Comparison of ENCODE assay signal across 7 cellular contexts in genomic region chr19:2678948-2679347, GRCh38. TPM values are rescaled to one million over a fixed set of nuclear protein-coding genes. Genes with fewer than 3 reads are reported as not detected.
DNase-seq lines count a peak whose midpoint lies in the region; ATAC-seq and TF ChIP-seq lines count a peak whose summit lies in the region.
"Not testable (repeated sequence)": the region's sequence is repeated elsewhere in the genome, so short reads cannot be mapped to it uniquely, and the experiment has no call there.
"Had no signal": no experiment of that assay in that cellular context is flagged by ENCODE, and none has a peak within 500 bp of the region (broad histone marks: within the 10 kb centered on the region; RNA-seq: fewer than 3 reads in every experiment).

No MANE protein-coding gene starts in this region.

- H3K4me1 Mint-ChIP-seq in activated B cell treated with CpG ODN at 0.5 μM for 24 hours (peaks cover 78% of the 10 kb centered on the region), naive B cell (peaks cover 60 to 80% (median 61%) of the 10 kb centered on the region in 3 donors)
- not testable (repeated sequence) for H3K4me1 Mint-ChIP-seq in endothelial cell (ENCODE audit: unreplicated experiment)
- H3K4me1 Mint-ChIP-seq in stimulated activated memory B cell treated with anti-CD40 and anti-IgM and Interleukin-4, amounts not matched to agents 10 μg/mL and 1 μg/mL and 100 μg/mL, for 72 hours = peaks cover 76% of the 10 kb centered on the region

- TF ChIP-seq CTCF in activated B cell treated with CpG ODN at 0.5 μM for 24 hours (IDR thresholded peaks at IDR 0.05); endothelial cell (IDR thresholded peaks at IDR 0.05; ENCODE audit: unreplicated experiment); neutrophil (IDR thresholded peaks at IDR 0.05): not testable (repeated sequence)

- peaks cover 37 to 73% (median 52%) of the 10 kb centered on the region in 10 experiments for H3K4me1 ChIP-seq in BLaER1 treated with 17β-estradiol and CSF1 and Interleukin-3, amounts not matched to agents 10 nM and 100 nM
- peaks cover 26 to 50% of the 10 kb centered on the region in 2 experiments for H3K4me1 ChIP-seq in neutrophil (ENCODE audit: control insufficient read depth in 1 of 2, insufficient read depth in 1 of 2, low read depth in 1 of 2, low read length in 1 of 2)

- peak overlapping the region; percentile 96 for H3K27ac Mint-ChIP-seq in activated B cell treated with CpG ODN at 0.5 μM for 24 hours
- not testable (repeated sequence) for H3K27ac Mint-ChIP-seq in endothelial cell (ENCODE audit: unreplicated experiment)
- peak overlapping the region; percentile 98 to 100 (median 99) for H3K27ac Mint-ChIP-seq in naive B cell
- H3K27ac Mint-ChIP-seq in stimulated activated memory B cell treated with anti-CD40 and anti-IgM and Interleukin-4, amounts not matched to agents 10 μg/mL and 1 μg/mL and 100 μg/mL, for 72 hours = peak overlapping the region; percentile 99

- not testable (repeated sequence) for H3K4me3 ChIP-seq in BLaER1 treated with 17β-estradiol and CSF1 and Interleukin-3, amounts not matched to agents 10 nM and 100 nM; neutrophil (ENCODE audit: low read depth in 1 of 2, low read length in 1 of 2)

- ATAC-seq in activated B cell treated with CpG ODN at 0.5 μM for 24 hours (ENCODE audit: low read depth); naive B cell (ENCODE audit: low read depth in 2 of 2); stimulated activated memory B cell treated with anti-CD40 and anti-IgM and Interleukin-4, amounts not matched to agents 10 μg/mL and 1 μg/mL and 100 μg/mL, for 72 hours: not testable (repeated sequence)

- peaks cover 0 to 24% (median 10%) of the 10 kb centered on the region in 11 experiments; a peak in 13 of 22 replicates for H3K9me3 ChIP-seq in BLaER1 treated with 17β-estradiol and CSF1 and Interleukin-3, amounts not matched to agents 10 nM and 100 nM (replicated peaks in 1 of 11)
- not testable (repeated sequence) for H3K9me3 ChIP-seq in neutrophil

- H3K36me3 ChIP-seq in BLaER1 treated with 17β-estradiol and CSF1 and Interleukin-3, amounts not matched to agents 10 nM and 100 nM = peaks cover 0 to 60% (median 40%) of the 10 kb centered on the region in 11 experiments; a peak in 16 of 22 replicates
- not testable (repeated sequence) for H3K36me3 ChIP-seq in neutrophil

- not testable (repeated sequence) for H3K27me3 Mint-ChIP-seq in activated B cell treated with CpG ODN at 0.5 μM for 24 hours; endothelial cell (ENCODE audit: unreplicated experiment); naive B cell; stimulated activated memory B cell treated with anti-CD40 and anti-IgM and Interleukin-4, amounts not matched to agents 10 μg/mL and 1 μg/mL and 100 μg/mL, for 72 hours

- peaks cover 11% of the 10 kb centered on the region for H3K9me3 Mint-ChIP-seq in activated B cell treated with CpG ODN at 0.5 μM for 24 hours
- not testable (repeated sequence) for H3K9me3 Mint-ChIP-seq in endothelial cell (ENCODE audit: unreplicated experiment)
- peaks cover 0 to 21% (median 18%) of the 10 kb centered on the region in 7 donors for H3K9me3 Mint-ChIP-seq in naive B cell
- peaks cover 11% of the 10 kb centered on the region for H3K9me3 Mint-ChIP-seq in stimulated activated memory B cell treated with anti-CD40 and anti-IgM and Interleukin-4, amounts not matched to agents 10 μg/mL and 1 μg/mL and 100 μg/mL, for 72 hours

- POLR2A ChIA-PET in activated B cell treated with CpG ODN at 0.5 μM for 24 hours (lab: Charles Lee) = interaction anchor here (0.8 to 10.6 kb wide), 3 partner anchors 22 to 61 kb away, joined by 3 to 176 read pairs (median 3); partner anchors contain the start of genes GNG7 and SLC39A3

- H3K4me2 ChIP-seq in BLaER1 treated with 17β-estradiol and CSF1 and Interleukin-3, amounts not matched to agents 10 nM and 100 nM = peak overlapping the region in 8 of 11 experiments; percentile 27 to 72 (median 47); a peak in 12 of 22 replicates

- CTCF ChIA-PET in activated B cell treated with CpG ODN at 0.5 μM for 24 hours (lab: Charles Lee) = not testable (repeated sequence)

- H3K9ac ChIP-seq in BLaER1 treated with 17β-estradiol and CSF1 and Interleukin-3, amounts not matched to agents 10 nM and 100 nM = not testable (repeated sequence)

- H4K20me1 ChIP-seq in BLaER1 treated with 17β-estradiol and CSF1 and Interleukin-3, amounts not matched to agents 10 nM and 100 nM = peaks cover 0 to 40% (median 0%) of the 10 kb centered on the region in 11 experiments; a peak in 4 of 22 replicates

- not testable (repeated sequence) for DNase-seq in activated B cell treated with CpG ODN at 0.5 μM for 24 hours; endothelial cell (ENCODE audit: low spot score); naive B cell

- not testable (repeated sequence) for H3K27me3 ChIP-seq in BLaER1 treated with 17β-estradiol and CSF1 and Interleukin-3, amounts not matched to agents 10 nM and 100 nM; neutrophil

- peak overlapping the region in 1 of 11 experiments; percentile 38; a peak in 1 of 22 replicates for H3K27ac ChIP-seq in BLaER1 treated with 17β-estradiol and CSF1 and Interleukin-3, amounts not matched to agents 10 nM and 100 nM
- H3K27ac ChIP-seq in neutrophil = peak overlapping the region; percentile 89

- H3K4me3 Mint-ChIP-seq in activated B cell treated with CpG ODN at 0.5 μM for 24 hours (peak overlapping the region; percentile 62), endothelial cell (ENCODE audit: unreplicated experiment) (peak overlapping the region; percentile 34), naive B cell (peak overlapping the region; percentile 24 to 84 (median 64))
- not testable (repeated sequence) for H3K4me3 Mint-ChIP-seq in stimulated activated memory B cell treated with anti-CD40 and anti-IgM and Interleukin-4, amounts not matched to agents 10 μg/mL and 1 μg/mL and 100 μg/mL, for 72 hours

- peaks cover 61% of the 10 kb centered on the region for H3K36me3 Mint-ChIP-seq in activated B cell treated with CpG ODN at 0.5 μM for 24 hours (ENCODE audit: low read depth)
- not testable (repeated sequence) for H3K36me3 Mint-ChIP-seq in endothelial cell (ENCODE audit: low read depth, unreplicated experiment)
- peaks cover 23 to 28% of the 10 kb centered on the region in 2 donors for H3K36me3 Mint-ChIP-seq in naive B cell
- peaks cover 65% of the 10 kb centered on the region for H3K36me3 Mint-ChIP-seq in stimulated activated memory B cell treated with anti-CD40 and anti-IgM and Interleukin-4, amounts not matched to agents 10 μg/mL and 1 μg/mL and 100 μg/mL, for 72 hours

- intact Hi-C loops in activated B cell treated with CpG ODN at 0.5 μM for 24 hours (cut with micrococcal nuclease) = not testable (repeated sequence)

RNA-seq across cellular contexts. Expression of gene GNG7, which starts 23.5 kb away (rescaled TPM):
- total RNA-seq in activated B cell treated with CpG ODN at 0.5 μM for 24 hours (34.8 and 35.4 TPM in 2 replicates), endothelial cell (ENCODE audit: unreplicated experiment) (7.7 TPM)
- polyA plus RNA-seq in naive B cell (ENCODE audit: low read depth in 6 of 6) = 10 to 100 TPM; 49.1 to 72.0 (median 60.9) TPM

RNA-seq across cellular contexts. Expression of gene DIRAS1, which starts 42.2 kb away (rescaled TPM):
- 6.4 and 7.7 TPM in 2 replicates for total RNA-seq in activated B cell treated with CpG ODN at 0.5 μM for 24 hours
- 0.82 TPM for total RNA-seq in endothelial cell (ENCODE audit: unreplicated experiment)
- 1 to 10 TPM in 5 of 6 donors, under 1 TPM in 1; 0.92 to 2.7 (median 1.5) TPM for polyA plus RNA-seq in naive B cell (ENCODE audit: low read depth in 6 of 6)
- total RNA-seq: CD4-positive, alpha-beta memory T cell had no signal
- polyA plus RNA-seq: CD4-positive, alpha-beta memory T cell had no signal
